ENCODE assay signal across 8 cellular contexts in the genomic region with DNA sequence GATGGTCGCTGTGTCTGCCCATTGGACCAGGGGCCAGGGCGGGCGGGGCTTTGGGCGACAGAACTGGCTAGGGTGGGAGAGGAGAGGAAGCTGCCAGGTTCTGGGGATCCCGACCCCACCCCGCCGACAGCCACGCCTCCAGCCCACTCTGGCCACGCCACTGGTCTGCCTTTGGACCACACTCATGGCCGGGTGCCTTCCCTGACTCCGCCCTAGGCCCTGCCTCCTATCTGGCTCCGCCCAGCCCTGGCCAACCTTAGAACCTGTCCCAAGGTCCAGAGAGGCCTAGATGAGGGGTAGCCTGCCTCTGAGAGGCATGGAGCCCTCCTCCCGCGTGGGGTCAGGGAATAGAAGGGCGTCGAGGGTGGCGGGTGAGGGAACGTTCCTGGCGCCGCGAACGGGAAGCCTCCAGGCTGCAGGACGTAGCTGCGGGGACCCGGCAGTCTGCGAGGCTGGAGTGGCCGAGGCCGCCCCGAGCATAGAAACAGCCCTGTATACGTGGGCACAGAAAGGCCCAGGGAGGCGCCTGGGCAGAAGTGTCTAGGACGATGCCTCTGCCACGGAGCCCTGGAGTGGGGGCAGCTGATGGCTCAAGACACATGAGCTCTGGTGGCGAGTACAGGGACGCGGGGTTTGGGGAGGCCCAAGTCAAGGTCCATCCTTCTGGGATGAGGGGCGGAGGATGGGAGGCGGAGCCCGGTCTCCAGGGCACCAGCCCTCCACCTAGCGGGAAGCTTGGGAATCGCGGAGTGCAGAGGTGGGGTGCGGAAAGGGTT. TPM values are rescaled to one million over a fixed set of nuclear protein-coding genes. Genes with fewer than 3 reads are reported as not detected.
DNase-seq lines count a peak whose midpoint lies in the region; ATAC-seq, FAIRE-seq and TF ChIP-seq lines count a peak whose summit lies in the region.

No MANE protein-coding gene starts in this region.

- H3K4me1 Mint-ChIP-seq in activated T-helper 17 cell treated with anti-CD3 and anti-CD28 coated beads, Interleukin-2, amount 50 U/mL, for 72 hours: no peaks in the 10 kb centered on the region
- peaks cover 9 to 23% (median 17%) of the 10 kb centered on the region in 4 donors for H3K4me1 Mint-ChIP-seq in naive thymus-derived CD8-positive, alpha-beta T cell

- peak; percentile 21 for FAIRE-seq in GM19239 (lab: Jason Lieb, UNC)

- H3K4me1 ChIP-seq in foreskin keratinocyte: peaks cover 23% of the 10 kb centered on the region
- peaks cover 15 to 43% (median 35%) of the 10 kb centered on the region in 4 donors for H3K4me1 ChIP-seq in transverse colon

- in situ Hi-C loops in transverse colon (cut with MboI; ENCODE audit: low pct_ligation_motif_present in 1 of 4, low pct_unique_long_range_greater_than_20kb in 1 of 4, low sequenced_read_pairs in 3 of 4): no loop called here

- TF ChIP-seq POLR2A in transverse colon (IDR thresholded peaks at IDR 0.05): peak; percentile 36

- H3K9me3 ChIP-seq in transverse colon: no peaks in the 10 kb centered on the region

- H3K27ac ChIP-seq in foreskin keratinocyte (no peak overlapping the region), transverse colon (peak overlapping the region; percentile 82 to 92 (median 88))

- DNase-seq in AG09309 (ENCODE audit: low read depth): peak; percentile 57
- no peak for DNase-seq in GM19239 (ENCODE audit: insufficient read length, low spot score)
- peak; percentile 77 for DNase-seq in NCI-H226
- peak in 1 of 2 donors; percentile 76 for DNase-seq in foreskin keratinocyte
- DNase-seq in naive thymus-derived CD8-positive, alpha-beta T cell: peak in 3 of 10 donors; percentile 9 to 22 (median 16)
- peak; percentile 93 for DNase-seq in transverse colon

- peak; percentile 85 for ATAC-seq in activated T-helper 17 cell treated with anti-CD3 and anti-CD28 coated beads, Interleukin-2, amount 50 U/mL, for 72 hours (replicated peaks)
- ATAC-seq in foreskin keratinocyte (peak; percentile 70), HG03571 (IDR thresholded peaks at IDR 0.05; ENCODE audit: unreplicated experiment) (no peak)
- ATAC-seq in naive thymus-derived CD8-positive, alpha-beta T cell: peak; percentile 59 to 71

- H3K27me3 Mint-ChIP-seq in activated T-helper 17 cell treated with anti-CD3 and anti-CD28 coated beads, Interleukin-2, amount 50 U/mL, for 72 hours: peaks cover 32% of the 10 kb centered on the region
- peaks cover 35 to 87% (median 58%) of the 10 kb centered on the region in 5 donors for H3K27me3 Mint-ChIP-seq in naive thymus-derived CD8-positive, alpha-beta T cell

- WGBS in transverse colon (ENCODE audit: low coverage in 1 of 2), 2 donors: 0 to 1% methylated on average over 2 to 41 of the region's 43 CpGs

- H3K9me3 Mint-ChIP-seq in activated T-helper 17 cell treated with anti-CD3 and anti-CD28 coated beads, Interleukin-2, amount 50 U/mL, for 72 hours: no peaks in the 10 kb centered on the region
- H3K9me3 Mint-ChIP-seq in naive thymus-derived CD8-positive, alpha-beta T cell: no peaks in the 10 kb centered on the region

- intact Hi-C loops in transverse colon (cut with DNase I; ENCODE audit: low total_unique reads): loop anchor here (5.0 kb wide), 1 partner anchor 48 kb away; no protein-coding TSS in a partner anchor

- TF ChIP-seq EP300 in transverse colon (IDR thresholded peaks at IDR 0.05; ENCODE audit: low read depth): no peak

- H3K27ac Mint-ChIP-seq in activated T-helper 17 cell treated with anti-CD3 and anti-CD28 coated beads, Interleukin-2, amount 50 U/mL, for 72 hours: no peak overlapping the region
- H3K27ac Mint-ChIP-seq in naive thymus-derived CD8-positive, alpha-beta T cell: peak overlapping the region in 1 of 10 donors; percentile 51

- H3K36me3 Mint-ChIP-seq in activated T-helper 17 cell treated with anti-CD3 and anti-CD28 coated beads, Interleukin-2, amount 50 U/mL, for 72 hours (ENCODE audit: low read depth): no peaks in the 10 kb centered on the region
- no peaks in the 10 kb centered on the region for H3K36me3 Mint-ChIP-seq in naive thymus-derived CD8-positive, alpha-beta T cell

- peak; percentile 96 for TF ChIP-seq CTCF in AG09309 (IDR thresholded peaks at IDR 0.05; ENCODE audit: control insufficient read depth, insufficient read depth, low read depth, low read length, missing control alignments)
- peak; percentile 78 for TF ChIP-seq CTCF in foreskin keratinocyte (conservative IDR thresholded peaks at IDR 0.05)
- peak; percentile 85 to 91 (median 88) for TF ChIP-seq CTCF in transverse colon (IDR thresholded peaks at IDR 0.05)

- H3K27me3 ChIP-seq in foreskin keratinocyte (no peaks in the 10 kb centered on the region), transverse colon (peaks cover 8% of the 10 kb centered on the region)

- H3K4me3 ChIP-seq in AG09309 (ENCODE audit: control insufficient read depth, low read depth, low read length) (peak overlapping the region; percentile 39), transverse colon (peak overlapping the region; percentile 18 to 39 (median 23))

- no peaks in the 10 kb centered on the region for H3K36me3 ChIP-seq in transverse colon

- H3K4me3 Mint-ChIP-seq in activated T-helper 17 cell treated with anti-CD3 and anti-CD28 coated beads, Interleukin-2, amount 50 U/mL, for 72 hours: peak overlapping the region; percentile 59
- peak overlapping the region; percentile 36 to 82 (median 70) for H3K4me3 Mint-ChIP-seq in naive thymus-derived CD8-positive, alpha-beta T cell

- POLR2A ChIA-PET in naive thymus-derived CD8-positive, alpha-beta T cell (lab: Charles Lee): no interaction called here

RNA-seq across cellular contexts. Expression of a gene that starts 11.5 kb away (rescaled TPM):
- not detected for total RNA-seq in activated T-helper 17 cell treated with anti-CD3 and anti-CD28 coated beads, Interleukin-2, amount 50 U/mL, for 72 hours
- 125 and 133 TPM in 2 replicates for total RNA-seq in foreskin keratinocyte
- 74.3 and 80.3 TPM in 2 replicates for polyA plus RNA-seq in foreskin keratinocyte
- not detected for total RNA-seq in naive thymus-derived CD8-positive, alpha-beta T cell
- polyA plus RNA-seq in naive thymus-derived CD8-positive, alpha-beta T cell: under 1 TPM in 1 of 3 donors, not detected in 2; 0.20 TPM
- total RNA-seq in transverse colon: 100 to 1,000 TPM in 1 of 4 donors, 10 to 100 TPM in 3; 14.3 to 135 (median 40.1) TPM

RNA-seq across cellular contexts. Expression of a gene that starts 48.9 kb away (rescaled TPM):
- total RNA-seq in activated T-helper 17 cell treated with anti-CD3 and anti-CD28 coated beads, Interleukin-2, amount 50 U/mL, for 72 hours: 1 to 10 TPM in 1 of 2 donors, under 1 TPM in 1; 0.24 to 4.5 TPM
- total RNA-seq in foreskin keratinocyte: 2.5 and 2.8 TPM in 2 replicates
- polyA plus RNA-seq in foreskin keratinocyte: 2.4 and 2.7 TPM in 2 replicates
- total RNA-seq in naive thymus-derived CD8-positive, alpha-beta T cell: under 1 TPM in 1 of 2 experiments, not detected in 1; 0.18 TPM
- polyA plus RNA-seq in naive thymus-derived CD8-positive, alpha-beta T cell: under 1 TPM in 2 of 3 donors, not detected in 1; 0.05 to 0.10 TPM
- 1 to 10 TPM in 2 of 4 donors, under 1 TPM in 1, not detected in 1; 0.55 to 4.2 (median 1.1) TPM for total RNA-seq in transverse colon

Comparison
In these comparisons a context has a peak if more than half of its experiments do, and no peak if none do; other contexts are left out.
1. RNA of a gene that starts 11.5 kb away (total RNA-seq): 125 to 133 TPM in foreskin keratinocyte and 14.3 to 135 TPM in transverse colon; not detected in naive thymus-derived CD8-positive, alpha-beta T cell and not detected in activated T-helper 17 cell treated with anti-CD3 and anti-CD28 coated beads, Interleukin-2, amount 50 U/mL, for 72 hours; every median in the first group is over 10 times any median in the second.
2. Peak in every context shown above with its lines, with median percentiles within 50 percentile points of each other: CTCF ChIP-seq.